ENCODE assay signal across 7 cellular contexts in genomic region chr14:49769171-49769570, GRCh38. TPM values are rescaled to one million over a fixed set of nuclear protein-coding genes. Genes with fewer than 3 reads are reported as not detected.
DNase-seq lines count a peak whose midpoint lies in the region; ATAC-seq, FAIRE-seq and TF ChIP-seq lines count a peak whose summit lies in the region.

No MANE protein-coding gene starts in this region.

- ATAC-seq in RWPE2 (ENCODE audit: low read depth): peak; percentile 2; the same call in 1 of the 3 replicates

- H3K27ac ChIP-seq in RWPE2 (ENCODE audit: poor library complexity, severe bottlenecking): peak overlapping the region; percentile 79
- peak overlapping the region; percentile 96 for H3K27ac ChIP-seq in osteoblast (ENCODE audit: low read depth, low read length)

- H3K4me1 ChIP-seq in RWPE2 (ENCODE audit: insufficient read depth, poor library complexity, severe bottlenecking): peaks cover 4% of the 10 kb centered on the region
- peaks cover 25% of the 10 kb centered on the region for H3K4me1 ChIP-seq in osteoblast (ENCODE audit: insufficient read depth, low read length)

- peak overlapping the region; percentile 88 for H2AFZ ChIP-seq in osteoblast (ENCODE audit: low read length)

- no peaks in the 10 kb centered on the region for H3K27me3 ChIP-seq in H7 (ENCODE audit: control insufficient read depth, insufficient read depth, low read length)
- H3K27me3 ChIP-seq in RWPE2 (ENCODE audit: insufficient read depth, poor library complexity, severe bottlenecking): no peaks in the 10 kb centered on the region
- H3K27me3 ChIP-seq in osteoblast (ENCODE audit: insufficient read depth, low read length): no peaks in the 10 kb centered on the region

- H3K4me2 ChIP-seq in osteoblast (ENCODE audit: insufficient read depth, low read length): peak overlapping the region; percentile 99

- FAIRE-seq in GM12891 (lab: Jason Lieb, UNC): no peak

- H3K9me3 ChIP-seq in RWPE2 (ENCODE audit: severe bottlenecking) (no peaks in the 10 kb centered on the region), osteoblast (ENCODE audit: low read depth, low read length) (no peaks in the 10 kb centered on the region)

- TF ChIP-seq POLR2A in erythroblast (IDR thresholded peaks at IDR 0.05; ENCODE audit: low read length) (no peak), GM12891 (IDR thresholded peaks at IDR 0.05; ENCODE audit: low read depth, low read length) (no peak)

- 0 out of 2 replicates have a peak, but pooled peaks cover under 1% of the 10 kb centered on the region for H3K36me3 ChIP-seq in H7 (replicated peaks; ENCODE audit: control insufficient read depth, insufficient read depth, low read length)
- H3K36me3 ChIP-seq in RWPE2 (ENCODE audit: low read depth): peaks cover 24% of the 10 kb centered on the region
- H3K36me3 ChIP-seq in osteoblast (ENCODE audit: insufficient read depth, low read length): peaks cover 13% of the 10 kb centered on the region

- DNase-seq in H7 (no peak), RWPE2 (ENCODE audit: low spot score) (no peak), erythroblast (lab: John Stamatoyannopoulos, UW) (peak; percentile 48 to 66), osteoblast (ENCODE audit: insufficient read length, low spot score, missing footprints) (peak; percentile 71), posterior cingulate gyrus (no peak), NCI-H524 treated with DMSO at 0.1 percent for 48 hours (lab: John Stamatoyannopoulos, UW) (no peak), GM12891 (ENCODE audit: insufficient read length, low spot score) (no peak)

- peaks cover 32% of the 10 kb centered on the region for H4K20me1 ChIP-seq in osteoblast (ENCODE audit: insufficient read depth, low read length)

- intact Hi-C loops in posterior cingulate gyrus (cut with DNase I): loop anchor here (2.0 kb wide), 1 partner anchor 76 kb away; the partner anchor contains the start of gene KLHDC1

- H3K4me3 ChIP-seq in H7 (ENCODE audit: insufficient read depth, low read depth, low read length) (peak overlapping the region; percentile 89), RWPE2 (ENCODE audit: severe bottlenecking) (peak overlapping the region; percentile 68), osteoblast (ENCODE audit: insufficient read depth, low read length) (peak overlapping the region; percentile 99)

- H3K79me2 ChIP-seq in osteoblast (ENCODE audit: insufficient read depth, low read length): peaks cover 32% of the 10 kb centered on the region

- TF ChIP-seq CTCF in RWPE2 (IDR thresholded peaks at IDR 0.05; ENCODE audit: poor library complexity, severe bottlenecking) (no peak), osteoblast (IDR thresholded peaks at IDR 0.05; ENCODE audit: extremely low read depth, low read depth, low read length) (no peak)

TF ChIP-seq in GM12891, 5 proteins besides CTCF, POLR2A, EP300 and RAD21:
- TF ChIP-seq TAF1 (IDR thresholded peaks at IDR 0.05; ENCODE audit: low read depth, low read length) (no peak), PAX5 (IDR thresholded peaks at IDR 0.05; ENCODE audit: insufficient read depth, low read length, severe bottlenecking) (no peak), SPI1 (IDR thresholded peaks at IDR 0.05; ENCODE audit: low read depth, low read length) (no peak), POLR2AphosphoS5 (IDR thresholded peaks at IDR 0.05; ENCODE audit: low read depth, low read length) (no peak), POU2F2 (IDR thresholded peaks at IDR 0.05; ENCODE audit: low read depth, low read length) (no peak)

RNA-seq across cellular contexts. Expression of gene KLHDC2, which starts 1.2 kb away (rescaled TPM):
- 71.5 and 102 TPM in 2 replicates for total RNA-seq in H7 (2014; rRNA removed; shearing (Covaris generic))
- 83.2 and 110 TPM in 2 replicates for total RNA-seq in osteoblast
- polyA plus RNA-seq in GM12891 (2012; ENCODE audit: low read depth, missing spikeins): 15.8 TPM

Comparison
In these comparisons a context has a peak if more than half of its experiments do, and no peak if none do; other contexts are left out.
1. DNase-seq: peak in erythroblast (2 of 2) and osteoblast (single experiment); none in H7 (single experiment), RWPE2 (single experiment), posterior cingulate gyrus (0 of 10), NCI-H524 treated with DMSO at 0.1 percent for 48 hours (single experiment) and GM12891 (single experiment).
2. Peak in every context shown above with its lines, with median percentiles within 50 percentile points of each other: H3K4me3 ChIP-seq.